2 cellular contexts compared by ENCODE assay signal in genomic region chr11:108902027-108902469, GRCh38.
A peak's percentile ranks its signal among the peaks of the same experiment; 100 is the strongest.
TF ChIP-seq lines count a peak whose summit lies in the region.

No MANE protein-coding gene starts in this region.

TF ChIP-seq in HCT116, 20 proteins besides CTCF, POLR2A, EP300 and RAD21 (continued from another document):
- no peak for TF ChIP-seq EZH2phosphoT487 (IDR thresholded peaks at IDR 0.05; ENCODE audit: borderline replicate concordance)

TF ChIP-seq in GM12878, 131 proteins besides CTCF, POLR2A, EP300 and RAD21 (continued from another document):
- no peak for TF ChIP-seq ZNF687 (IDR thresholded peaks at IDR 0.05)
- TF ChIP-seq PKNOX1 (IDR thresholded peaks at IDR 0.05): peak; percentile 61
